Comparison of ENCODE assay signal across 18 cellular contexts in the genomic region with DNA sequence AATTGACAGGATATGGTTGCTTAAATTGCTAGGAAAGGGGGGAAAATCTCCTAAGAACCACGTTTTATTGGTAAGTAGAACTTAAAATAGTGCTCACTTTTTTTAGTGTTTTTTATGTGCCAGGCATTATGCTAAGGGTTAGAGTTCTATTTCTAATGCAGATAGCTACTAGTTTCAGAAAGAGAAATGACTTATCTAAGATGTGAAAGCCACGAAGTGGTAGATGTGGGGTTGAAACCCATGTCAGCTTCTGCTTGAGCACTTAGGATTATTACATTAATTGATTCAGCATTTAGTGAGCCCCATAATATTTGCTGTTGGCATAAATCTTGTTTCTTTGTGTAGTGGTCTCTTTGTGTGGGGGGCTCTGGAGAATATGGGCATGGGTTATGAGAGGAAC. TPM values are rescaled to one million over a fixed set of nuclear protein-coding genes. Genes with fewer than 3 reads are reported as not detected.
"Had no signal": no experiment of that assay in that cellular context is flagged by ENCODE, and none has a peak within 500 bp of the region (broad histone marks: within the 10 kb centered on the region; RNA-seq: fewer than 3 reads in every experiment).

No MANE protein-coding gene starts in this region.

- H3K4me1 Mint-ChIP-seq: activated CD4-positive, alpha-beta memory T cell treated with anti-CD3 and anti-CD28 coated beads, Interleukin-2, amount 10 ng/mL, durations not matched to agents 7 days and 5 days; memory B cell had no signal

- H3K27ac Mint-ChIP-seq: activated CD4-positive, alpha-beta memory T cell treated with anti-CD3 and anti-CD28 coated beads, Interleukin-2, amount 10 ng/mL, durations not matched to agents 7 days and 5 days; memory B cell; naive thymus-derived CD8-positive, alpha-beta T cell had no signal

- H3K9me3 ChIP-seq: ascending aorta, gastroesophageal sphincter, SK-N-SH, upper lobe of left lung had no signal

- H3K4me3 ChIP-seq: ascending aorta, gastroesophageal sphincter, upper lobe of left lung had no signal

- ATAC-seq: gastroesophageal sphincter; left ventricle myocardium superior; naive thymus-derived CD8-positive, alpha-beta T cell had no signal

- H3K9ac ChIP-seq: SK-N-SH had no signal

- H3K27me3 ChIP-seq: ascending aorta, gastroesophageal sphincter, upper lobe of left lung had no signal

- H3K4me3 Mint-ChIP-seq: activated CD4-positive, alpha-beta memory T cell treated with anti-CD3 and anti-CD28 coated beads, Interleukin-2, amount 10 ng/mL, durations not matched to agents 7 days and 5 days; memory B cell; naive thymus-derived CD8-positive, alpha-beta T cell had no signal

- H3K27ac ChIP-seq: ascending aorta, gastroesophageal sphincter, upper lobe of left lung, VCaP had no signal

- H3K36me3 ChIP-seq: ascending aorta, gastroesophageal sphincter, upper lobe of left lung had no signal

- H3K9me3 Mint-ChIP-seq: activated CD4-positive, alpha-beta memory T cell treated with anti-CD3 and anti-CD28 coated beads, Interleukin-2, amount 10 ng/mL, durations not matched to agents 7 days and 5 days; memory B cell; naive thymus-derived CD8-positive, alpha-beta T cell had no signal

- H3K36me3 Mint-ChIP-seq: memory B cell; naive thymus-derived CD8-positive, alpha-beta T cell had no signal

- DNase-seq: activated CD4-positive, alpha-beta memory T cell treated with anti-CD3 and anti-CD28 coated beads, Interleukin-2, amount 10 ng/mL, durations not matched to agents 7 days and 5 days; activated CD8-positive, alpha-beta memory T cell treated with anti-CD3 and anti-CD28 coated beads, Interleukin-2, amount 50 U/mL, for 4 hours; activated gamma-delta T cell; activated T-cell treated with anti-CD3 and anti-CD28 coated beads, Interleukin-2, amount 50 U/mL, for 48 hours; left ventricle myocardium superior; naive thymus-derived CD8-positive, alpha-beta T cell; nucleus accumbens; posterior cingulate gyrus; SK-N-SH; stimulated activated CD4-positive, alpha-beta T cell treated with anti-CD3 and anti-CD28 coated beads, Interleukin-15, amount 100 ng/mL, for 24 hours; stimulated activated CD4-positive, alpha-beta T cell treated with anti-CD3 and anti-CD28 coated beads, Interleukin-4, amount 100 ng/mL, for 1 hour; stimulated activated naive CD4-positive, alpha-beta T cell; upper lobe of left lung had no signal

RNA-seq across cellular contexts. Expression of a gene that starts 24.7 kb away (rescaled TPM):
- total RNA-seq: T-helper 1 cell treated with Interleukin-12 subunit alpha and Interleukin-12 subunit beta and Interleukin-4 antibody, amounts not matched to agents 30 ng/mL and 1 ng/mL, for 36 hours had no signal
